ENCODE assay signal across 14 cellular contexts in the genomic region with DNA sequence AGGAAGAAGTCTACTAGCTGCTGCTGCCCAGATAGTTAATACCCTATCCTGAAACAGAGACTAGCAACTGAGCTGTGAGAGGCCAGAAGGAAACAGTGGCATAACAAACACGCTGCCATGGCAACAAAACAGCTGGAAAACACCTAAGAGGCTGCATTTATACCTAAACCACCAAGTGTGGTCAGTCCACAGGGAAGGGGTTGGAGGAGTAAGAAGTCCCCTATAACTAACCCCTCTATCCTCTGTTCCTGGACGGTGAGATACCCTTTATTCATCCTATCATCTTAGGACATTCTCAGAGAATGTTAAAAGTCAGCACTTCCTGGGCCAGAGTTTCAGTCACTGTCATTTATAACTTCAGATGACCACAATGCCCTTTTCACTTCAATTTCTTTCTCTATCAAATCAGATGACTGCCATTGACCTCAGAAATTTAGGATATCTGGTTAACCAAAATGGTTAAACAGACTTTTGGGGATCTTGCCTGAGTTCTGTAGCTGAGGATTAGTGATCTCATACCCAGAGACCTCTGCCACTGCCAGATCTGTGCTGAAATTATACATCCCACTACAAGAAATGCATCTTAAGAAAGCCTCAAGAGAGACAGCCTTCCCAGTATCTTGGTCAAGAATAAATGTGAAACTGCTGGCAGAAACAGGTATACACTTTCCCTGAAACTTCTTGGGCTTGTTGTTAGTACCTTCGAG. TPM values are rescaled to one million over a fixed set of nuclear protein-coding genes. Genes with fewer than 3 reads are reported as not detected.
A peak's percentile ranks its signal among the peaks of the same experiment; 100 is the strongest.
DNase-seq lines count a peak whose midpoint lies in the region; ATAC-seq and TF ChIP-seq lines count a peak whose summit lies in the region.
"Had no signal": no experiment of that assay in that cellular context is flagged by ENCODE, and none has a peak within 500 bp of the region (broad histone marks: within the 10 kb centered on the region; RNA-seq: fewer than 3 reads in every experiment).

No MANE protein-coding gene starts in this region.

- ATAC-seq in HG02610 (IDR thresholded peaks at IDR 0.05; ENCODE audit: unreplicated experiment): peak; percentile 57
- ATAC-seq in natural killer cell: peak in 2 of 3 donors; percentile 40 to 60

- H3K4me1 Mint-ChIP-seq in activated naive CD8-positive, alpha-beta T cell (ENCODE audit: low read depth): peaks cover 10% of the 10 kb centered on the region
- H3K4me1 Mint-ChIP-seq in natural killer cell: peaks cover 23 to 32% of the 10 kb centered on the region in 2 donors

- H3K9me3 Mint-ChIP-seq in activated naive CD8-positive, alpha-beta T cell (ENCODE audit: low read depth): no peaks in the 10 kb centered on the region
- no peaks in the 10 kb centered on the region for H3K9me3 Mint-ChIP-seq in natural killer cell

- no peak overlapping the region for H3K4me3 Mint-ChIP-seq in activated naive CD8-positive, alpha-beta T cell
- no peak overlapping the region for H3K4me3 Mint-ChIP-seq in natural killer cell

- H3K27ac ChIP-seq in substantia nigra (ENCODE audit: low read depth, low read length, poor library complexity, severe bottlenecking): no peak overlapping the region
- H3K27ac ChIP-seq: parathyroid adenoma, thoracic aorta had no signal

- H3K27me3 Mint-ChIP-seq in activated naive CD8-positive, alpha-beta T cell: no peaks in the 10 kb centered on the region
- no peaks in the 10 kb centered on the region for H3K27me3 Mint-ChIP-seq in natural killer cell (ENCODE audit: low read depth in 2 of 2)

- DNase-seq in GM13976 (ENCODE audit: low spot score) (peak; percentile 58), natural killer cell (no peak), substantia nigra (lab: John Stamatoyannopoulos, UW) (no peak), SW480 (ENCODE audit: low spot score) (no peak), NCI-H82 (lab: John Stamatoyannopoulos, UW) (no peak)
- DNase-seq: NCI-H69; stimulated activated CD4-positive, alpha-beta T cell treated with anti-CD3 and anti-CD28 coated beads, Interleukin-4, amount 100 ng/mL, for 24 hours had no signal

- in situ Hi-C loops in GM13976 (cut with MboI; ENCODE audit: low sequenced_read_pairs, unreplicated experiment): no loop called here

- intact Hi-C loops in natural killer cell (cut with micrococcal nuclease): no loop called here

- H3K36me3 Mint-ChIP-seq in activated naive CD8-positive, alpha-beta T cell: peaks cover 9% of the 10 kb centered on the region
- H3K36me3 Mint-ChIP-seq in natural killer cell: peaks cover 27% of the 10 kb centered on the region

- TF ChIP-seq CTCF in GM13976 (IDR thresholded peaks at IDR 0.05; ENCODE audit: borderline replicate concordance, control extremely low read depth, extremely low read depth, insufficient read depth, missing control alignments): no peak
- TF ChIP-seq CTCF in natural killer cell (IDR thresholded peaks at IDR 0.05): no peak

- peak overlapping the region; percentile 69 for H3K27ac Mint-ChIP-seq in activated naive CD8-positive, alpha-beta T cell
- peak overlapping the region; percentile 67 to 70 for H3K27ac Mint-ChIP-seq in natural killer cell

RNA-seq across cellular contexts. Expression of a gene that starts 36.2 kb away (rescaled TPM):
- not detected for total RNA-seq in natural killer cell
- total RNA-seq: activated CD8-positive, alpha-beta memory T cell treated with anti-CD3 and anti-CD28 coated beads for 36 hours; Daoy; kidney epithelial cell; thoracic aorta had no signal
